In the genomic region with DNA sequence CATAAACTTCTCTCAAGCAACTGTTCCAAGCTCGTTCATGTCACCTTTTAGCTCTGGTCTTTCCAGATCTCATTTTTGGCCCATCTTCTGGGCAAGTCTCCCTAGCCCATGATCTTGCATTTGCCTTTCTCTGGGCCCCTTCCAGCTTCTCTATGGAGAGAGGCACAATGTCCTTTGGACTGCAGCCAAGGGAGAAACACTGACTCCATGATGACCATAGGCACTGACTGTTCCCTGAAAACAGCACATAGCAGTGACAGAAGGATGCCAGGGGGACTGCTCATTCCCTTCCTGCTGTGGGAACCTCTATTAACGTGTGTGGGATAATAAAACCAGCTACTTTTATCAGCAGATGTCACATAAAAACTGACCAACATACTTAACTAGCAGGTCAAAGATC, we compare ENCODE assay signal across 7 cellular contexts.
DNase-seq lines count a peak whose midpoint lies in the region; TF ChIP-seq lines count a peak whose summit lies in the region.

No MANE protein-coding gene starts in this region.

- H3K79me2 ChIP-seq in KMS-11 (ENCODE audit: insufficient read depth, low read depth) (no peaks in the 10 kb centered on the region), mammary epithelial cell (ENCODE audit: insufficient read depth, low read length) (no peaks in the 10 kb centered on the region)

- peaks cover 49% of the 10 kb centered on the region for H3K4me1 ChIP-seq in KMS-11 (ENCODE audit: low read depth, poor library complexity, severe bottlenecking)
- H3K4me1 ChIP-seq in mammary epithelial cell (ENCODE audit: insufficient read depth, low read length) = peaks cover 17% of the 10 kb centered on the region

- H3K27me3 ChIP-seq in KMS-11 (ENCODE audit: insufficient read depth, low read depth) (no peaks in the 10 kb centered on the region), mammary epithelial cell (ENCODE audit: insufficient read depth, low read length) (no peaks in the 10 kb centered on the region)

- H3K4me3 ChIP-seq in KMS-11 (IDR thresholded peaks at IDR 0.05; ENCODE audit: insufficient read depth, low read depth, low read length) (no peak overlapping the region), mammary epithelial cell (replicated peaks in 1 of 3; ENCODE audit: insufficient read depth in 1 of 3, low read depth in 2 of 3, low read length in 3 of 3) (no peak overlapping the region), lower leg skin (ENCODE audit: low read depth, poor library complexity, severe bottlenecking) (no peak overlapping the region)

- H3K9ac ChIP-seq in KMS-11 = no peak overlapping the region
- no peak overlapping the region for H3K9ac ChIP-seq in mammary epithelial cell (ENCODE audit: insufficient read depth, low read length)

- DNase-seq in mammary epithelial cell = peak; percentile 69
- DNase-seq in lower leg skin (ENCODE audit: low spot score in 2 of 2) = peak; percentile 83 to 84
- DNase-seq in ureter (ENCODE audit: low spot score) = peak; percentile 76
- no peak for DNase-seq in ecto neural progenitor cell (ENCODE audit: low spot score)
- DNase-seq in KG1 (lab: John Stamatoyannopoulos, UW) = no peak
- DNase-seq in NCI-H1092 treated with DMSO at 0.1 percent for 48 hours (lab: John Stamatoyannopoulos, UW) = no peak

- CTCF ChIA-PET in mammary epithelial cell (lab: Charles Lee; ENCODE audit: low non-redundant PET) = no interaction called here

- H3K36me3 ChIP-seq in KMS-11 (ENCODE audit: insufficient read depth) (no peaks in the 10 kb centered on the region), mammary epithelial cell (ENCODE audit: insufficient read depth, low read length) (no peaks in the 10 kb centered on the region)

- dilution Hi-C loops in mammary epithelial cell (cut with HindIII; ENCODE audit: low sequenced_read_pairs) = no loop called here

- H3K27ac ChIP-seq in KMS-11 = no peak overlapping the region
- peak overlapping the region; percentile 32 for H3K27ac ChIP-seq in mammary epithelial cell (ENCODE audit: insufficient read depth, low read depth, low read length)

- H2AFZ ChIP-seq in KMS-11 (ENCODE audit: low read depth) (no peak overlapping the region), mammary epithelial cell (ENCODE audit: low read depth, low read length) (no peak overlapping the region)

- intact Hi-C loops in mammary epithelial cell (cut with micrococcal nuclease) = no loop called here
- intact Hi-C loops in lower leg skin (cut with DNase I; ENCODE audit: low total_unique reads) = no loop called here

- no peak for TF ChIP-seq CTCF in KMS-11 (conservative IDR thresholded peaks at IDR 0.05; ENCODE audit: low read depth, low read length)
- TF ChIP-seq CTCF in mammary epithelial cell (conservative IDR thresholded peaks at IDR 0.05 in 1 of 2, IDR thresholded peaks at IDR 0.05 in 1 of 2; ENCODE audit: extremely low read depth in 1 of 2, insufficient read depth in 1 of 2, low read depth in 1 of 2, low read length in 2 of 2) = no peak
- no peak for TF ChIP-seq CTCF in lower leg skin (IDR thresholded peaks at IDR 0.05)

- TF ChIP-seq POLR2A in lower leg skin (IDR thresholded peaks at IDR 0.05) = no peak

- WGBS in mammary epithelial cell (ENCODE audit: low coverage, missing lambda C conversion rate) = 14% methylated on average over 2 of the region's 2 CpGs
- 40 to 42% methylated on average over 2 of the region's 2 CpGs for WGBS in lower leg skin, 2 donors

- H3K4me2 ChIP-seq in KMS-11 = peak overlapping the region; percentile 61; the same call in 1 of the 2 replicates
- peak overlapping the region; percentile 46 for H3K4me2 ChIP-seq in mammary epithelial cell (ENCODE audit: insufficient read depth, low read depth, low read length)

- in situ Hi-C loops in mammary epithelial cell (cut with MboI; ENCODE audit: low sequenced_read_pairs in 2 of 2) = no loop called here

- H4K20me1 ChIP-seq in KMS-11 (ENCODE audit: insufficient read depth) = no peaks in the 10 kb centered on the region
- H4K20me1 ChIP-seq in mammary epithelial cell (ENCODE audit: insufficient read depth, low read length) = no peaks in the 10 kb centered on the region

- H3K9me3 ChIP-seq in mammary epithelial cell (replicated peaks; ENCODE audit: insufficient read depth, low read length) = no peaks in the 10 kb centered on the region

- no TSS peak for BruUV-seq in mammary epithelial cell (replicated peaks; lab: Mats Ljungman, UMichigan)

Comparison
In these comparisons a context has a peak if more than half of its experiments do, and no peak if none do; other contexts are left out.
1. DNase-seq: peak in mammary epithelial cell (single experiment), lower leg skin (2 of 2) and ureter (single experiment); none in ecto neural progenitor cell (single experiment), KG1 (single experiment) and NCI-H1092 treated with DMSO at 0.1 percent for 48 hours (single experiment).